Comparison of ENCODE assay signal across 21 cellular contexts in the genomic region with DNA sequence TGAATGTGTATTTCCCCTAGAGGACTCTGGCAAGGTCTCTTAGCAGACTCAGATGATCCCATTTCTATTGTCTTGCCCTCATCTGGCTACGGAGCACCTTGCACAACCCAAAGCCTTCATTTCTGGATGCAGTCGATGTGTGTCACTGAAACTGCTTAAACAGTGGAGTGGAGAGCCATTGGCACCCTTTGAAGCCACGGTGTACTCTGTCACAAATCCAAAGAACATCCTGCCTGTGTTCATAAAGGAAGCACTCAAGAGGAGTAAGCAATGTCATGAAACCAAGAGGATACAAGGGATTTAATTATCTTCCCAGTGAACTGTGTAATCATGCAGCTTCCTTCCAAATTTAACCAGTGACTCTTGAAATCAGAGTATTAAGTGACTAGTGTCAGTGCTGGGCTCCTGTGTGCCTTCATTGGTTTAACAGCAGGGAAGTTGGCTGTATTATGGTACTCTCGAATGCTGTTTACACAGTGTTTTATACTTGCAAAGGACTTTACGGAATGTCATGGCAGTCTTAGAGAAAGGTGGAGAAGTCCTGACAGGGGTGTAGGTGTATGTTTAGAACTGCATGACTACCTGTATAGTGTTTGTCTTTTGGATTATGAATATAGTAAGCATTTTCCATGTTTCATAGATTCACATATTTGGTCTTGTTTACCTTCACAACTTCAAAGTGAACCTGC. TPM values are rescaled to one million over a fixed set of nuclear protein-coding genes. Genes with fewer than 3 reads are reported as not detected.
DNase-seq lines count a peak whose midpoint lies in the region; ATAC-seq and TF ChIP-seq lines count a peak whose summit lies in the region.
"Had no signal": no experiment of that assay in that cellular context is flagged by ENCODE, and none has a peak within 500 bp of the region (broad histone marks: within the 10 kb centered on the region; RNA-seq: fewer than 3 reads in every experiment).

No MANE protein-coding gene starts in this region.

- peaks cover 74% of the 10 kb centered on the region for H3K36me3 ChIP-seq in upper lobe of right lung
- H3K36me3 ChIP-seq: neutrophil, WERI-Rb-1 had no signal

- H3K36me3 Mint-ChIP-seq in T-helper 17 cell (ENCODE audit: low read depth): peaks cover 2% of the 10 kb centered on the region
- H3K36me3 Mint-ChIP-seq: CD14-positive monocyte had no signal

- intact Hi-C loops in Right ventricle myocardium inferior (cut with DNase I) (loop anchor here (5.0 kb wide), 2 partner anchors 327 to 342 kb away; no protein-coding TSS in a partner anchor), cardiac septum (cut with DNase I) (no loop called here), left colon (cut with DNase I, micrococcal nuclease) (no loop called here), upper lobe of right lung (cut with DNase I) (no loop called here)

- no peaks in the 10 kb centered on the region for H3K27me3 Mint-ChIP-seq in T-helper 17 cell
- H3K27me3 Mint-ChIP-seq: IgD-negative memory B cell; stimulated activated naive CD8-positive, alpha-beta T cell treated with anti-CD3 and anti-CD28 coated beads, Interleukin-15, amount 100 ng/mL, for 72 hours; type B pancreatic cell had no signal

- no peak for DNase-seq in Right ventricle myocardium inferior (ENCODE audit: missing footprints)
- no peak for DNase-seq in cardiac septum (ENCODE audit: low spot score)
- no peak for DNase-seq in T-helper 17 cell
- no peak for DNase-seq in left colon
- DNase-seq in upper lobe of right lung: no peak
- no peak for DNase-seq in putamen (ENCODE audit: low spot score)
- DNase-seq in AML-193 (lab: John Stamatoyannopoulos, UW): no peak
- DNase-seq: ACHN; activated CD4-positive, alpha-beta T cell treated with anti-CD3 and anti-CD28 coated beads, Interleukin-2, amount 50 U/mL, for 48 hours; activated naive CD4-positive, alpha-beta T cell treated with anti-CD3 and anti-CD28 coated beads, Interleukin-2, amount 50 U/mL, for 16 hours; H9; stimulated activated CD4-positive, alpha-beta T cell treated with anti-CD3 and anti-CD28 coated beads, Interleukin-1b, Interleukin-23, amount 100 ng/mL, for 48 hours; stimulated activated naive CD8-positive, alpha-beta T cell treated with anti-CD3 and anti-CD28 coated beads, Interleukin-15, amount 100 ng/mL, for 72 hours; WERI-Rb-1 had no signal

- no peak for TF ChIP-seq CTCF in upper lobe of right lung (IDR thresholded peaks at IDR 0.05)

- no peak overlapping the region for H3K4me3 ChIP-seq in upper lobe of right lung

- H3K27me3 ChIP-seq in upper lobe of right lung: no peaks in the 10 kb centered on the region
- H3K27me3 ChIP-seq: neutrophil had no signal

- peaks cover 22% of the 10 kb centered on the region for H3K4me1 Mint-ChIP-seq in T-helper 17 cell

- H3K27ac Mint-ChIP-seq in T-helper 17 cell: peak overlapping the region; percentile 32
- H3K27ac Mint-ChIP-seq: IgD-negative memory B cell; stimulated activated naive CD8-positive, alpha-beta T cell treated with anti-CD3 and anti-CD28 coated beads, Interleukin-15, amount 100 ng/mL, for 72 hours; type B pancreatic cell had no signal

- ATAC-seq in Right ventricle myocardium inferior (peak; percentile 88), T-helper 17 cell (no peak), left colon (peak; percentile 64), upper lobe of right lung (peak; percentile 76), GM21619 (IDR thresholded peaks at IDR 0.05; ENCODE audit: unreplicated experiment) (no peak)
- ATAC-seq: sciatic nerve; stimulated activated naive CD8-positive, alpha-beta T cell treated with anti-CD3 and anti-CD28 coated beads, Interleukin-15, amount 100 ng/mL, for 72 hours had no signal

- H3K9me3 ChIP-seq in T-helper 17 cell (ENCODE audit: control insufficient read depth, low read length, poor library complexity, severe bottlenecking): peaks cover 2% of the 10 kb centered on the region
- H3K9me3 ChIP-seq in upper lobe of right lung: no peaks in the 10 kb centered on the region
- H3K9me3 ChIP-seq: neutrophil had no signal

- H3K27ac ChIP-seq in upper lobe of right lung: no peak overlapping the region
- H3K27ac ChIP-seq: neutrophil, RWPE1, WERI-Rb-1 had no signal

- H3K4me1 ChIP-seq in upper lobe of right lung: no peaks in the 10 kb centered on the region

- H3K4me3 Mint-ChIP-seq in T-helper 17 cell: no peak overlapping the region
- H3K4me3 Mint-ChIP-seq: CD14-positive monocyte; H9; IgD-negative memory B cell; stimulated activated naive CD8-positive, alpha-beta T cell treated with anti-CD3 and anti-CD28 coated beads, Interleukin-15, amount 100 ng/mL, for 72 hours; type B pancreatic cell had no signal

RNA-seq across cellular contexts. Expression of gene CD180, which starts 41.9 kb away (rescaled TPM):
- total RNA-seq in Right ventricle myocardium inferior (1.6 TPM), cardiac septum (0.48 TPM), T-helper 17 cell (1 to 10 TPM in 1 of 2 donors, under 1 TPM in 1; 0.05 to 1.3 TPM), left colon (1 to 10 TPM in 1 of 2 donors, under 1 TPM in 1; 0.34 to 2.0 TPM), upper lobe of right lung (3.0 TPM)
- total RNA-seq: H9 had no signal

Comparison
In these comparisons a context has a peak if more than half of its experiments do, and no peak if none do; other contexts are left out.
1. ATAC-seq: peak in Right ventricle myocardium inferior (single experiment), left colon (single experiment) and upper lobe of right lung (single experiment); none in T-helper 17 cell (single experiment) and GM21619 (single experiment).